8 cellular contexts compared by ENCODE assay signal in genomic region chr2:54722641-54723299, GRCh38. TPM values are rescaled to one million over a fixed set of nuclear protein-coding genes. Genes with fewer than 3 reads are reported as not detected.
DNase-seq lines count a peak whose midpoint lies in the region; ATAC-seq and TF ChIP-seq lines count a peak whose summit lies in the region.

No MANE protein-coding gene starts in this region.

- 3 to 4% methylated on average over 20 of the region's 20 CpGs for WGBS in testis, 2 donors

- H3K79me2 ChIP-seq in DND-41 (ENCODE audit: insufficient read depth, low read length) = 0 out of 2 replicates have a peak, but pooled peaks cover 3% of the 10 kb centered on the region

- TF ChIP-seq POLR2A in testis (IDR thresholded peaks at IDR 0.05) = no peak

- TF ChIP-seq CTCF in DND-41 (IDR thresholded peaks at IDR 0.05; ENCODE audit: borderline replicate concordance, extremely low read depth, low read length, poor library complexity, severe bottlenecking) (no peak), testis (IDR thresholded peaks at IDR 0.05) (no peak)

- H3K9ac ChIP-seq in DND-41 (ENCODE audit: low read depth, low read length) = peak overlapping the region; percentile 72

- peaks cover 47% of the 10 kb centered on the region for H3K27me3 Mint-ChIP-seq in activated naive CD8-positive, alpha-beta T cell treated with anti-CD3 and anti-CD28 coated beads, Interleukin-2, amount 10 ng/mL, durations not matched to agents 7 days and 5 days

- H4K20me1 ChIP-seq in DND-41 (ENCODE audit: insufficient read depth, low read length) = no peaks in the 10 kb centered on the region

- no peak overlapping the region for H3K27ac Mint-ChIP-seq in activated naive CD8-positive, alpha-beta T cell treated with anti-CD3 and anti-CD28 coated beads, Interleukin-2, amount 10 ng/mL, durations not matched to agents 7 days and 5 days

- peak overlapping the region; percentile 76 for H3K27ac ChIP-seq in DND-41 (ENCODE audit: low read length)
- peak overlapping the region; percentile 18 to 84 for H3K27ac ChIP-seq in testis

- no peaks in the 10 kb centered on the region for H3K9me3 Mint-ChIP-seq in activated naive CD8-positive, alpha-beta T cell treated with anti-CD3 and anti-CD28 coated beads, Interleukin-2, amount 10 ng/mL, durations not matched to agents 7 days and 5 days

- H3K36me3 Mint-ChIP-seq in activated naive CD8-positive, alpha-beta T cell treated with anti-CD3 and anti-CD28 coated beads, Interleukin-2, amount 10 ng/mL, durations not matched to agents 7 days and 5 days = no peaks in the 10 kb centered on the region

- peaks cover 19% of the 10 kb centered on the region for H3K27me3 ChIP-seq in DND-41 (ENCODE audit: insufficient read depth, low read length, poor library complexity)
- H3K27me3 ChIP-seq in testis = no peaks in the 10 kb centered on the region

- ATAC-seq in DND-41 (ENCODE audit: insufficient read depth, low read depth) (no peak), HG03571 (IDR thresholded peaks at IDR 0.05; ENCODE audit: unreplicated experiment) (peak; percentile 10)
- no peak for ATAC-seq in activated naive CD8-positive, alpha-beta T cell treated with anti-CD3 and anti-CD28 coated beads, Interleukin-2, amount 10 ng/mL, durations not matched to agents 7 days and 5 days (ENCODE audit: low read depth)

- POLR2A ChIA-PET in activated naive CD8-positive, alpha-beta T cell treated with anti-CD3 and anti-CD28 coated beads, Interleukin-2, amount 10 ng/mL, durations not matched to agents 7 days and 5 days (lab: Charles Lee) = interaction anchor here (0.8 to 1.2 kb wide), 3 partner anchors 17 to 327 kb away, joined by 3 read pairs; partner anchors contain the start of gene RTN4

- DNase-seq in DND-41 (no peak), iris pigment epithelial cell (ENCODE audit: low read depth) (peak; percentile 65), testis (no peak), NCI-H345 (lab: John Stamatoyannopoulos, UW) (no peak), NCI-H1417 treated with DMSO at 0.1 percent for 48 hours (lab: John Stamatoyannopoulos, UW) (no peak), T-helper 9 cell (no peak)
- no peak for DNase-seq in activated naive CD8-positive, alpha-beta T cell treated with anti-CD3 and anti-CD28 coated beads, Interleukin-2, amount 10 ng/mL, durations not matched to agents 7 days and 5 days

- H2AFZ ChIP-seq in DND-41 (ENCODE audit: low read depth, low read length) = peak overlapping the region; percentile 84

- peak overlapping the region; percentile 80 for H3K4me2 ChIP-seq in DND-41 (ENCODE audit: insufficient read depth, low read length)

- H3K36me3 ChIP-seq in DND-41 (ENCODE audit: insufficient read depth, low read length) = no peaks in the 10 kb centered on the region
- H3K36me3 ChIP-seq in testis (ENCODE audit: low read depth, missing control alignments) = no peaks in the 10 kb centered on the region

- H3K4me3 Mint-ChIP-seq in activated naive CD8-positive, alpha-beta T cell treated with anti-CD3 and anti-CD28 coated beads, Interleukin-2, amount 10 ng/mL, durations not matched to agents 7 days and 5 days = peak overlapping the region; percentile 92

- H3K9me3 ChIP-seq in DND-41 (ENCODE audit: insufficient read depth, low read length, severe bottlenecking) (no peaks in the 10 kb centered on the region), testis (no peaks in the 10 kb centered on the region)

- peaks cover 30% of the 10 kb centered on the region for H3K4me1 ChIP-seq in DND-41 (ENCODE audit: insufficient read depth, low read length)
- H3K4me1 ChIP-seq in testis = no peaks in the 10 kb centered on the region

- H3K4me1 Mint-ChIP-seq in activated naive CD8-positive, alpha-beta T cell treated with anti-CD3 and anti-CD28 coated beads, Interleukin-2, amount 10 ng/mL, durations not matched to agents 7 days and 5 days = peaks cover 11% of the 10 kb centered on the region

- H3K4me3 ChIP-seq in DND-41 (ENCODE audit: low read depth in 1 of 2, low read length in 2 of 2) (peak overlapping the region; percentile 78 to 93), testis (peak overlapping the region; percentile 70 to 85)

- intact Hi-C loops in testis (cut with DNase I; ENCODE audit: low total_unique reads) = no loop called here

RNA-seq across cellular contexts. Expression of gene EML6, which starts 0.7 kb away (rescaled TPM):
- 1 to 10 TPM; 2.1 to 2.4 TPM for total RNA-seq in activated naive CD8-positive, alpha-beta T cell treated with anti-CD3 and anti-CD28 coated beads, Interleukin-2, amount 10 ng/mL, durations not matched to agents 7 days and 5 days
- 10 to 100 TPM; 12.1 to 17.3 TPM for total RNA-seq in testis
- 7.6 TPM for polyA plus RNA-seq in testis (ENCODE audit: insufficient read depth, low read depth, low replicate concordance)
